Comparison of ENCODE assay signal across 28 cellular contexts in genomic region chr22:33139937-33140336, GRCh38.
"Had no signal": no experiment of that assay in that cellular context is flagged by ENCODE, and none has a peak within 500 bp of the region (broad histone marks: within the 10 kb centered on the region; RNA-seq: fewer than 3 reads in every experiment).

No MANE protein-coding gene starts in this region.

- H3K4me3 Mint-ChIP-seq: naive thymus-derived CD8-positive, alpha-beta T cell; nephron; neural crest cell; stimulated activated naive B cell treated with anti-CD40 and anti-IgM and Interleukin-4, amounts not matched to agents 10 μg/mL and 1 μg/mL and 100 μg/mL, for 72 hours had no signal

- H3K4me1 Mint-ChIP-seq: naive thymus-derived CD8-positive, alpha-beta T cell; nephron; neural crest cell; stimulated activated naive B cell treated with anti-CD40 and anti-IgM and Interleukin-4, amounts not matched to agents 10 μg/mL and 1 μg/mL and 100 μg/mL, for 72 hours had no signal

- H3K79me2 ChIP-seq: hepatocyte had no signal

- FAIRE-seq: pancreas had no signal

- H3K4me2 ChIP-seq: hepatocyte had no signal

- H3K4me3 ChIP-seq: hepatocyte, left ventricle myocardium inferior, lung, pancreas, prostate gland, skin epidermis, stomach, testis, thyroid gland, transverse colon, upper lobe of left lung, vagina had no signal

- H3K27ac Mint-ChIP-seq: nephron; stimulated activated naive B cell treated with anti-CD40 and anti-IgM and Interleukin-4, amounts not matched to agents 10 μg/mL and 1 μg/mL and 100 μg/mL, for 72 hours had no signal

- H3K27ac ChIP-seq: hepatocyte, left ventricle myocardium inferior, pancreas, prostate gland, skin epidermis, stomach, testis, thyroid gland, transverse colon, upper lobe of left lung, vagina had no signal

- H3K9me3 ChIP-seq: pancreas, prostate gland, testis, thyroid gland, transverse colon, vagina had no signal

- H3K4me1 ChIP-seq: left ventricle myocardium inferior, pancreas, prostate gland, stomach, testis, thyroid gland, transverse colon, upper lobe of left lung, vagina had no signal

- ATAC-seq: naive thymus-derived CD8-positive, alpha-beta T cell; pancreas; right cardiac atrium; sciatic nerve; stimulated activated naive B cell treated with anti-CD40 and anti-IgM and Interleukin-4, amounts not matched to agents 10 μg/mL and 1 μg/mL and 100 μg/mL, for 72 hours; stimulated activated naive CD8-positive, alpha-beta T cell treated with anti-CD3 and anti-CD28 coated beads, Interleukin-15, Interleukin-2, amounts not matched to agents 100 U/mL and 50 U/mL, for 24 hours had no signal

- DNase-seq: islet precursor cell; left ventricle myocardium inferior; midbrain; naive thymus-derived CD8-positive, alpha-beta T cell; nucleus accumbens; pancreas; posterior cingulate gyrus; retina; right cardiac atrium; stimulated activated CD4-positive, alpha-beta T cell treated with anti-CD3 and anti-CD28 coated beads, Interleukin-12 subunit alpha, Interleukin-12 subunit beta, amount 100 ng/mL, for 4 hours; stimulated activated CD4-positive, alpha-beta T cell treated with anti-CD3 and anti-CD28 coated beads, Interleukin-15, amount 100 ng/mL, for 24 hours; stimulated activated CD4-positive, alpha-beta T cell treated with anti-CD3 and anti-CD28 coated beads, Interleukin-2, amount 100 ng/mL, for 24 hours; stimulated activated CD4-positive, alpha-beta T cell treated with anti-CD3 and anti-CD28 coated beads, Interleukin-4, amount 100 ng/mL, for 1 hour; stimulated activated naive B cell treated with anti-CD40 and anti-IgM and Interleukin-4, amounts not matched to agents 10 μg/mL and 1 μg/mL and 100 μg/mL, for 72 hours; stimulated activated naive CD8-positive, alpha-beta T cell treated with anti-CD3 and anti-CD28 coated beads, Interleukin-15, Interleukin-2, amounts not matched to agents 100 U/mL and 50 U/mL, for 24 hours; stomach; testis; thyroid gland; transverse colon; upper lobe of left lung had no signal

- H3K27me3 ChIP-seq: hepatocyte, pancreas, stomach, testis, thyroid gland, transverse colon, upper lobe of left lung, vagina had no signal

- H3K36me3 ChIP-seq: left ventricle myocardium inferior, pancreas, prostate gland, stomach, thyroid gland, transverse colon, upper lobe of left lung, vagina had no signal

- H2AFZ ChIP-seq: hepatocyte had no signal
